In genomic region chr12:87556985-87557384, GRCh38 we compare ENCODE assay signal across 23 cellular contexts.
A peak's percentile ranks its signal among the peaks of the same experiment; 100 is the strongest.
DNase-seq lines count a peak whose midpoint lies in the region; ATAC-seq, FAIRE-seq and TF ChIP-seq lines count a peak whose summit lies in the region.
"Had no signal": no experiment of that assay in that cellular context is flagged by ENCODE, and none has a peak within 500 bp of the region (broad histone marks: within the 10 kb centered on the region; RNA-seq: fewer than 3 reads in every experiment).

No MANE protein-coding gene starts in this region.

- no peak for FAIRE-seq in HepG2 (lab: Jason Lieb, UNC)
- FAIRE-seq: A549, D721Med, G401.6, GM12891, GM19239 had no signal

- CTCF ChIA-PET in HepG2 (lab: Yijun Ruan, JAX; ENCODE audit: low intra/inter-chr PET ratio, low total read pairs), result no interaction called here

- H3K4me3 ChIP-seq in liver (ENCODE audit: low read depth in 1 of 3, low read length in 3 of 3) (no peak overlapping the region), HepG2 (replicated peaks in 1 of 3; ENCODE audit: insufficient read depth in 1 of 3, low read depth in 2 of 3, low read length in 3 of 3) (no peak overlapping the region), fibroblast of villous mesenchyme (ENCODE audit: low read depth, low read length) (no peak overlapping the region)
- H3K4me3 ChIP-seq: A549; BLaER1 treated with 17β-estradiol and CSF1 and Interleukin-3, amounts not matched to agents 10 nM and 100 nM had no signal

- H3K9me3 Mint-ChIP-seq in neural crest cell (no peaks in the 10 kb centered on the region), glutamatergic neuron (ENCODE audit: unreplicated experiment) (no peaks in the 10 kb centered on the region)

- H3K27ac ChIP-seq in liver (ENCODE audit: low read depth in 1 of 2, low read length in 2 of 2), result no peak overlapping the region
- no peak overlapping the region for H3K27ac ChIP-seq in HepG2 (ENCODE audit: extremely low read length, insufficient read depth, low read length)
- H3K27ac ChIP-seq: 22Rv1; A549; BLaER1 treated with 17β-estradiol and CSF1 and Interleukin-3, amounts not matched to agents 10 nM and 100 nM; C4-2B had no signal

- peak overlapping the region; percentile 38 for H3K27ac Mint-ChIP-seq in neural crest cell (ENCODE audit: unreplicated experiment)
- no peak overlapping the region for H3K27ac Mint-ChIP-seq in glutamatergic neuron (ENCODE audit: unreplicated experiment)
- H3K27ac Mint-ChIP-seq: B cell; CD4-positive, alpha-beta T cell; CD8-positive, alpha-beta T cell had no signal

- BruUV-seq in HepG2 (replicated peaks; lab: Mats Ljungman, UMichigan), result no TSS peak

- H3K36me3 Mint-ChIP-seq in neural crest cell (ENCODE audit: low read depth) (no peaks in the 10 kb centered on the region), glutamatergic neuron (ENCODE audit: unreplicated experiment) (no peaks in the 10 kb centered on the region)
- H3K36me3 Mint-ChIP-seq: CD8-positive, alpha-beta T cell had no signal

- H3K4me3 Mint-ChIP-seq in neural crest cell (no peak overlapping the region), glutamatergic neuron (ENCODE audit: unreplicated experiment) (no peak overlapping the region)
- H3K4me3 Mint-ChIP-seq: B cell; CD4-positive, alpha-beta T cell; CD8-positive, alpha-beta T cell had no signal

- H3K4me1 Mint-ChIP-seq in neural crest cell (no peaks in the 10 kb centered on the region), glutamatergic neuron (ENCODE audit: low read depth, unreplicated experiment) (no peaks in the 10 kb centered on the region)
- H3K4me1 Mint-ChIP-seq: B cell had no signal

- H3K9me3 ChIP-seq in liver (ENCODE audit: control insufficient read depth in 4 of 4, low read length in 3 of 4) (no peaks in the 10 kb centered on the region), HepG2 (ENCODE audit: low read length) (peaks cover 86% of the 10 kb centered on the region)
- H3K9me3 ChIP-seq: A549; BLaER1 treated with 17β-estradiol and CSF1 and Interleukin-3, amounts not matched to agents 10 nM and 100 nM; Caco-2 had no signal

- H3K27me3 Mint-ChIP-seq in neural crest cell (ENCODE audit: low read depth) (no peaks in the 10 kb centered on the region), glutamatergic neuron (ENCODE audit: unreplicated experiment) (peaks cover 1% of the 10 kb centered on the region)
- H3K27me3 Mint-ChIP-seq: B cell; CD4-positive, alpha-beta T cell had no signal

- H3K9ac ChIP-seq in liver (ENCODE audit: low read depth in 1 of 2, low read length in 2 of 2) (no peak overlapping the region), HepG2 (ENCODE audit: insufficient read depth, low read depth, low read length) (no peak overlapping the region)
- H3K9ac ChIP-seq: BLaER1 treated with 17β-estradiol and CSF1 and Interleukin-3, amounts not matched to agents 10 nM and 100 nM had no signal

- H3K27me3 ChIP-seq in liver (ENCODE audit: control insufficient read depth in 4 of 4, insufficient read depth in 4 of 4, low read length in 3 of 4) (no peaks in the 10 kb centered on the region), HepG2 (ENCODE audit: control insufficient read depth in 1 of 2, insufficient read depth in 2 of 2, low read length in 2 of 2) (no peaks in the 10 kb centered on the region)
- H3K27me3 ChIP-seq: BLaER1 treated with 17β-estradiol and CSF1 and Interleukin-3, amounts not matched to agents 10 nM and 100 nM had no signal

- DNase-seq in HepG2 (ENCODE audit: low spot score), result no peak
- peak; percentile 0 for DNase-seq in fibroblast of villous mesenchyme (ENCODE audit: low read depth)
- no peak for DNase-seq in neural crest cell (ENCODE audit: low read depth, low spot score)
- DNase-seq in glutamatergic neuron, result no peak
- DNase-seq: AML-193; Caco-2; Calu3; CD4-positive, alpha-beta T cell; CD8-positive, alpha-beta T cell; DMS79 treated with DMSO at 0.1 percent for 48 hours; GF-D8 had no signal

- H3K4me1 ChIP-seq in liver (ENCODE audit: control insufficient read depth in 4 of 4, insufficient read depth in 4 of 4, low read length in 3 of 4), result peaks cover 0 to 2% (median 0%) of the 10 kb centered on the region in 4 donors
- H3K4me1 ChIP-seq in HepG2 (ENCODE audit: insufficient read depth, low read length), result no peaks in the 10 kb centered on the region
- H3K4me1 ChIP-seq: A549; BLaER1 treated with 17β-estradiol and CSF1 and Interleukin-3, amounts not matched to agents 10 nM and 100 nM; Caco-2 had no signal

- no peaks in the 10 kb centered on the region for H3K36me3 ChIP-seq in liver (ENCODE audit: control insufficient read depth in 4 of 4, insufficient read depth in 3 of 4, low read depth in 1 of 4, low read length in 3 of 4)
- H3K36me3 ChIP-seq in HepG2 (replicated peaks in 1 of 2; ENCODE audit: control insufficient read depth in 1 of 2, insufficient read depth in 2 of 2, low read length in 2 of 2), result no peaks in the 10 kb centered on the region
- H3K36me3 ChIP-seq: BLaER1 treated with 17β-estradiol and CSF1 and Interleukin-3, amounts not matched to agents 10 nM and 100 nM had no signal

- no peak for TF ChIP-seq POLR2A in HepG2 (IDR thresholded peaks at IDR 0.05; ENCODE audit: insufficient read depth in 1 of 2, low read depth in 2 of 2, low read length in 2 of 2)

- TF ChIP-seq RAD21 in liver (IDR thresholded peaks at IDR 0.05), result no peak
- TF ChIP-seq RAD21 in HepG2 (CRISPR knock-in tag; IDR thresholded peaks at IDR 0.05), result no peak

- intact Hi-C loops in HepG2 (cut with micrococcal nuclease; ENCODE audit: unreplicated experiment), result no loop called here

- in situ Hi-C loops in HepG2 (cut with HindIII; ENCODE audit: extremely low pct_ligation_motif_present, low pct_unique_long_range_greater_than_20kb), result no loop called here

- ATAC-seq in HepG2 (no peak), GM19324 (IDR thresholded peaks at IDR 0.05; ENCODE audit: low FRiP score, unreplicated experiment) (no peak), GM21390 (IDR thresholded peaks at IDR 0.05; ENCODE audit: unreplicated experiment) (no peak)
- ATAC-seq: A549; CD8-positive, alpha-beta T cell had no signal

- TF ChIP-seq CTCF in liver (IDR thresholded peaks at IDR 0.05; ENCODE audit: low read depth, low read length, missing input control) (no peak), HepG2 (CRISPR knock-in tag; IDR thresholded peaks at IDR 0.05) (no peak), fibroblast of villous mesenchyme (IDR thresholded peaks at IDR 0.05; ENCODE audit: insufficient read depth, low read depth, low read length) (no peak), neural crest cell (conservative IDR thresholded peaks at IDR 0.05) (no peak), glutamatergic neuron (IDR thresholded peaks at IDR 0.05; ENCODE audit: partially characterized antibody, unreplicated experiment) (no peak)

- H3K79me2 ChIP-seq in HepG2 (ENCODE audit: insufficient read depth, low read length), result no peaks in the 10 kb centered on the region

- no peak overlapping the region for H3K4me2 ChIP-seq in HepG2 (ENCODE audit: low read depth, low read length)
- H3K4me2 ChIP-seq: A549; BLaER1 treated with 17β-estradiol and CSF1 and Interleukin-3, amounts not matched to agents 10 nM and 100 nM had no signal

- H2AFZ ChIP-seq in HepG2 (ENCODE audit: low read length), result no peak overlapping the region

- no peaks in the 10 kb centered on the region for H4K20me1 ChIP-seq in HepG2 (ENCODE audit: insufficient read depth, low read length)
- H4K20me1 ChIP-seq: BLaER1 treated with 17β-estradiol and CSF1 and Interleukin-3, amounts not matched to agents 10 nM and 100 nM had no signal

- TF ChIP-seq EP300 in HepG2 (IDR thresholded peaks at IDR 0.05; ENCODE audit: low read depth in 2 of 2, low read length in 2 of 2) (no peak), HepG2 (CRISPR knock-in tag; IDR thresholded peaks at IDR 0.05; ENCODE audit: borderline replicate concordance) (no peak)

- POLR2A ChIA-PET in HepG2 (lab: Yijun Ruan, JAX), result no interaction called here

- WGBS in liver, result 37% methylated on average over 5 of the region's 5 CpGs
- WGBS in HepG2 (ENCODE audit: low lambda C conversion rate), result 3% methylated on average over 5 of the region's 5 CpGs

TF ChIP-seq in HepG2, 621 proteins besides CTCF, POLR2A, EP300 and RAD21 (continues in another document):
- TF ChIP-seq PHF5A (CRISPR knock-in tag; IDR thresholded peaks at IDR 0.05; ENCODE audit: low read depth, unreplicated experiment) (no peak), ZNF878 (CRISPR knock-in tag; IDR thresholded peaks at IDR 0.05) (no peak), ZFP82 (CRISPR knock-in tag; IDR thresholded peaks at IDR 0.05; ENCODE audit: borderline replicate concordance) (no peak), TAF15 (IDR thresholded peaks at IDR 0.05; ENCODE audit: low read depth, low read length, poor library complexity, severe bottlenecking) (no peak), ZNF260 (CRISPR knock-in tag; IDR thresholded peaks at IDR 0.05; ENCODE audit: borderline replicate concordance, low read depth) (no peak)
- TF ChIP-seq, protein P1, sequence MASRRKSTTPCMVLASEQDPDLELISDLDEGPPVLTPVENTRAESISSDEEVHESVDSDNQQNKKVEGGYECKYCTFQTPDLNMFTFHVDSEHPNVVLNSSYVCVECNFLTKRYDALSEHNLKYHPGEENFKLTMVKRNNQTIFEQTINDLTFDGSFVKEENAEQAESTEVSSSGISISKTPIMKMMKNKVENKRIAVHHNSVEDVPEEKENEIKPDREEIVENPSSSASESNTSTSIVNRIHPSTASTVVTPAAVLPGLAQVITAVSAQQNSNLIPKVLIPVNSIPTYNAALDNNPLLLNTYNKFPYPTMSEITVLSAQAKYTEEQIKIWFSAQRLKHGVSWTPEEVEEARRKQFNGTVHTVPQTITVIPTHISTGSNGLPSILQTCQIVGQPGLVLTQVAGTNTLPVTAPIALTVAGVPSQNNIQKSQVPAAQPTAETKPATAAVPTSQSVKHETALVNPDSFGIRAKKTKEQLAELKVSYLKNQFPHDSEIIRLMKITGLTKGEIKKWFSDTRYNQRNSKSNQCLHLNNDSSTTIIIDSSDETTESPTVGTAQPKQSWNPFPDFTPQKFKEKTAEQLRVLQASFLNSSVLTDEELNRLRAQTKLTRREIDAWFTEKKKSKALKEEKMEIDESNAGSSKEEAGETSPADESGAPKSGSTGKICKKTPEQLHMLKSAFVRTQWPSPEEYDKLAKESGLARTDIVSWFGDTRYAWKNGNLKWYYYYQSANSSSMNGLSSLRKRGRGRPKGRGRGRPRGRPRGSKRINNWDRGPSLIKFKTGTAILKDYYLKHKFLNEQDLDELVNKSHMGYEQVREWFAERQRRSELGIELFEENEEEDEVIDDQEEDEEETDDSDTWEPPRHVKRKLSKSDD (CRISPR knock-in tag; IDR thresholded peaks at IDR 0.05; ENCODE audit: low read depth), result no peak
- TF ChIP-seq, protein P2, sequence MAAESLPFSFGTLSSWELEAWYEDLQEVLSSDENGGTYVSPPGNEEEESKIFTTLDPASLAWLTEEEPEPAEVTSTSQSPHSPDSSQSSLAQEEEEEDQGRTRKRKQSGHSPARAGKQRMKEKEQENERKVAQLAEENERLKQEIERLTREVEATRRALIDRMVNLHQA (CRISPR knock-in tag; IDR thresholded peaks at IDR 0.05), result no peak
